Comparison of ENCODE assay signal across 18 cellular contexts in the genomic region with DNA sequence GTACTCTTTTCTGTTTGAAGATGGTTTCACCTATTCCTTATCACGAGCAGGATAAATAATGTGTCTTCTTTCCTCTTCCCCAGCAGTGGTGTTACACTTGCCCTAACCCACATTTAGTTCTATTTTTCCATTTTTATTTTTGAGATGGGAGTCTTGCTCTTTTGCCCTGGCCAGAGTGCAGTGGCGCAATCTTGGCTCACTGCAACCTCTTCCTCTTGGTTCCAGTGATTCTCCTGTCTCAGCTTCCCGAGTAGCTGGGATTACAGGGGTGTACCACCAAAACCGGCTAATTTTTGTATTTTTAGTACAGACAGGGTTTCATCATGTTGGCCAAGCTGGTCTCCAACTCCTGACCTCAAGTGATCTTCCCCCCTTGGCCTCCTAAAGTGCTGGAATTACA.
DNase-seq lines count a peak whose midpoint lies in the region; ATAC-seq, FAIRE-seq and TF ChIP-seq lines count a peak whose summit lies in the region.
"Had no signal": no experiment of that assay in that cellular context is flagged by ENCODE, and none has a peak within 500 bp of the region (broad histone marks: within the 10 kb centered on the region; RNA-seq: fewer than 3 reads in every experiment).

No MANE protein-coding gene starts in this region.

- peaks cover 4% of the 10 kb centered on the region for H3K9me3 Mint-ChIP-seq in activated CD8-positive, alpha-beta T cell treated with anti-CD3 and anti-CD28 coated beads for 36 hours
- no peaks in the 10 kb centered on the region for H3K9me3 Mint-ChIP-seq in activated CD8-positive, alpha-beta T cell treated with anti-CD3 and anti-CD28 coated beads, Interleukin-2, amount 10 ng/mL, durations not matched to agents 7 days and 5 days (ENCODE audit: insufficient read depth)
- H3K9me3 Mint-ChIP-seq in naive thymus-derived CD4-positive, alpha-beta T cell = peaks cover 0 to 1% (median 0%) of the 10 kb centered on the region in 11 donors
- H3K9me3 Mint-ChIP-seq: activated T-helper 1 cell treated with anti-CD3 and anti-CD28 coated beads, Interleukin-12 subunit alpha, Interleukin-12 subunit beta, Interleukin-2, Interleukin-4 antibody, amounts not matched to agents 30 ng/mL and 10 ng/mL and 1 ng/mL, durations not matched to agents 14 hours and 24 hours and 36 hours; dendritic cell treated with granulocyte-macrophage colony-stimulating factor and Interleukin-4, amounts not matched to agents 40 ng/mL and 50 ng/mL, for 4 days had no signal

- H3K9me3 ChIP-seq in esophagus (ENCODE audit: control insufficient read depth in 2 of 2, insufficient read depth in 1 of 2, low read depth in 1 of 2, low read length in 1 of 2) (no peaks in the 10 kb centered on the region), tibial nerve (no peaks in the 10 kb centered on the region)
- no peaks in the 10 kb centered on the region for H3K9me3 ChIP-seq in naive thymus-derived CD4-positive, alpha-beta T cell (ENCODE audit: control insufficient read depth in 2 of 3, low read length in 3 of 3)

- no peak overlapping the region for H3K4me3 Mint-ChIP-seq in activated CD8-positive, alpha-beta T cell treated with anti-CD3 and anti-CD28 coated beads for 36 hours
- no peak overlapping the region for H3K4me3 Mint-ChIP-seq in activated CD8-positive, alpha-beta T cell treated with anti-CD3 and anti-CD28 coated beads, Interleukin-2, amount 10 ng/mL, durations not matched to agents 7 days and 5 days
- peak overlapping the region in 7 of 10 donors; percentile 3 to 67 (median 51) for H3K4me3 Mint-ChIP-seq in naive thymus-derived CD4-positive, alpha-beta T cell
- H3K4me3 Mint-ChIP-seq: activated T-helper 1 cell treated with anti-CD3 and anti-CD28 coated beads, Interleukin-12 subunit alpha, Interleukin-12 subunit beta, Interleukin-2, Interleukin-4 antibody, amounts not matched to agents 30 ng/mL and 10 ng/mL and 1 ng/mL, durations not matched to agents 14 hours and 24 hours and 36 hours; dendritic cell treated with granulocyte-macrophage colony-stimulating factor and Interleukin-4, amounts not matched to agents 40 ng/mL and 50 ng/mL, for 4 days had no signal

- H3K4me1 Mint-ChIP-seq in activated CD8-positive, alpha-beta T cell treated with anti-CD3 and anti-CD28 coated beads for 36 hours (ENCODE audit: low read depth) = peaks cover 85% of the 10 kb centered on the region
- peaks cover 41% of the 10 kb centered on the region for H3K4me1 Mint-ChIP-seq in activated CD8-positive, alpha-beta T cell treated with anti-CD3 and anti-CD28 coated beads, Interleukin-2, amount 10 ng/mL, durations not matched to agents 7 days and 5 days (ENCODE audit: low read depth)
- peaks cover 10 to 99% (median 98%) of the 10 kb centered on the region in 7 donors for H3K4me1 Mint-ChIP-seq in naive thymus-derived CD4-positive, alpha-beta T cell

- no peak for TF ChIP-seq POLR2A in tibial nerve (IDR thresholded peaks at IDR 0.05)

- TF ChIP-seq EP300 in tibial nerve (IDR thresholded peaks at IDR 0.05) = peak in 1 of 2 donors; percentile 48

- no peaks in the 10 kb centered on the region for H3K27me3 ChIP-seq in esophagus (ENCODE audit: control insufficient read depth in 1 of 2, insufficient read depth in 2 of 2, low read length in 2 of 2)
- no peaks in the 10 kb centered on the region for H3K27me3 ChIP-seq in naive thymus-derived CD4-positive, alpha-beta T cell (ENCODE audit: control insufficient read depth in 2 of 2, insufficient read depth in 2 of 2, low read length in 2 of 2)
- no peaks in the 10 kb centered on the region for H3K27me3 ChIP-seq in tibial nerve

- no peak for ATAC-seq in activated CD8-positive, alpha-beta T cell treated with anti-CD3 and anti-CD28 coated beads for 36 hours
- no peak for ATAC-seq in activated CD8-positive, alpha-beta T cell treated with anti-CD3 and anti-CD28 coated beads, Interleukin-2, amount 10 ng/mL, durations not matched to agents 7 days and 5 days
- no peak for ATAC-seq in naive thymus-derived CD4-positive, alpha-beta T cell
- ATAC-seq in HG03520 (IDR thresholded peaks at IDR 0.05; ENCODE audit: unreplicated experiment) (no peak), HG03135 (IDR thresholded peaks at IDR 0.05; ENCODE audit: unreplicated experiment) (no peak)
- ATAC-seq: activated CD4-positive, CD25-positive, alpha-beta regulatory T cell treated with anti-CD3 and anti-CD28 coated beads, Interleukin-2, amount 50 U/mL, for 24 hours had no signal

- 75 to 80% methylated on average over 4 of the region's 4 CpGs for WGBS in esophagus, 2 donors
- whole genome bisulfite sequencing in tibial nerve, 2 donors = 83% methylated on average over 4 of the region's 4 CpGs

- H3K4me3 ChIP-seq in esophagus (ENCODE audit: low read depth in 1 of 2, low read length in 2 of 2) (no peak overlapping the region), tibial nerve (no peak overlapping the region)
- H3K4me3 ChIP-seq in naive thymus-derived CD4-positive, alpha-beta T cell (ENCODE audit: low read length) = no peak overlapping the region

- POLR2A ChIA-PET in activated CD8-positive, alpha-beta T cell treated with anti-CD3 and anti-CD28 coated beads for 36 hours (lab: Charles Lee) = interaction anchor here (1.0 to 1.7 kb wide), 3 partner anchors 9 to 244 kb away, joined by 3 to 5 read pairs (median 3); no protein-coding TSS in a partner anchor
- POLR2A ChIA-PET in activated CD8-positive, alpha-beta T cell treated with anti-CD3 and anti-CD28 coated beads, Interleukin-2, amount 10 ng/mL, durations not matched to agents 7 days and 5 days (lab: Charles Lee) = no interaction called here
- POLR2A ChIA-PET in naive thymus-derived CD4-positive, alpha-beta T cell (lab: Charles Lee) = interaction anchor here (0.6 kb wide), 1 partner anchor 29 kb away, joined by 3 read pairs; no protein-coding TSS in a partner anchor

- no peak for TF ChIP-seq CTCF in activated CD8-positive, alpha-beta T cell treated with anti-CD3 and anti-CD28 coated beads for 36 hours (IDR thresholded peaks at IDR 0.05)
- TF ChIP-seq CTCF in tibial nerve (IDR thresholded peaks at IDR 0.05) = no peak

- H3K27ac Mint-ChIP-seq in activated CD8-positive, alpha-beta T cell treated with anti-CD3 and anti-CD28 coated beads for 36 hours = peak overlapping the region; percentile 83
- no peak overlapping the region for H3K27ac Mint-ChIP-seq in activated CD8-positive, alpha-beta T cell treated with anti-CD3 and anti-CD28 coated beads, Interleukin-2, amount 10 ng/mL, durations not matched to agents 7 days and 5 days
- peak overlapping the region in 8 of 9 donors; percentile 21 to 84 (median 79) for H3K27ac Mint-ChIP-seq in naive thymus-derived CD4-positive, alpha-beta T cell
- H3K27ac Mint-ChIP-seq: activated T-helper 1 cell treated with anti-CD3 and anti-CD28 coated beads, Interleukin-12 subunit alpha, Interleukin-12 subunit beta, Interleukin-2, Interleukin-4 antibody, amounts not matched to agents 30 ng/mL and 10 ng/mL and 1 ng/mL, durations not matched to agents 14 hours and 24 hours and 36 hours; dendritic cell treated with granulocyte-macrophage colony-stimulating factor and Interleukin-4, amounts not matched to agents 40 ng/mL and 50 ng/mL, for 4 days had no signal

- peaks cover 37% of the 10 kb centered on the region for H3K36me3 Mint-ChIP-seq in activated CD8-positive, alpha-beta T cell treated with anti-CD3 and anti-CD28 coated beads for 36 hours (ENCODE audit: low read depth)
- H3K36me3 Mint-ChIP-seq in activated CD8-positive, alpha-beta T cell treated with anti-CD3 and anti-CD28 coated beads, Interleukin-2, amount 10 ng/mL, durations not matched to agents 7 days and 5 days (ENCODE audit: low read depth) = peaks cover 2% of the 10 kb centered on the region
- H3K36me3 Mint-ChIP-seq in naive thymus-derived CD4-positive, alpha-beta T cell = peaks cover 0 to 32% (median 4%) of the 10 kb centered on the region in 5 donors

- FAIRE-seq in GM19239 (lab: Jason Lieb, UNC) = no peak
- FAIRE-seq: A204.1, H1 had no signal

- CTCF ChIA-PET in activated CD8-positive, alpha-beta T cell treated with anti-CD3 and anti-CD28 coated beads for 36 hours (lab: Charles Lee) = interaction anchor here (1.7 to 3.5 kb wide), 2 partner anchors 14 to 22 kb away, joined by 4 to 14 read pairs; no protein-coding TSS in a partner anchor
- CTCF ChIA-PET in activated CD8-positive, alpha-beta T cell treated with anti-CD3 and anti-CD28 coated beads, Interleukin-2, amount 10 ng/mL, durations not matched to agents 7 days and 5 days (lab: Charles Lee) = no interaction called here
- CTCF ChIA-PET in naive thymus-derived CD4-positive, alpha-beta T cell (lab: Charles Lee) = no interaction called here

- H3K27me3 Mint-ChIP-seq in activated CD8-positive, alpha-beta T cell treated with anti-CD3 and anti-CD28 coated beads for 36 hours = no peaks in the 10 kb centered on the region
- H3K27me3 Mint-ChIP-seq in activated CD8-positive, alpha-beta T cell treated with anti-CD3 and anti-CD28 coated beads, Interleukin-2, amount 10 ng/mL, durations not matched to agents 7 days and 5 days (ENCODE audit: low read depth) = no peaks in the 10 kb centered on the region
- H3K27me3 Mint-ChIP-seq in naive thymus-derived CD4-positive, alpha-beta T cell = peaks cover 0 to under 1% (median 0%) of the 10 kb centered on the region in 5 donors
- H3K27me3 Mint-ChIP-seq: dendritic cell treated with granulocyte-macrophage colony-stimulating factor and Interleukin-4, amounts not matched to agents 40 ng/mL and 50 ng/mL, for 4 days had no signal

- no peak for DNase-seq in activated CD8-positive, alpha-beta T cell treated with anti-CD3 and anti-CD28 coated beads for 36 hours
- DNase-seq in activated CD8-positive, alpha-beta T cell treated with anti-CD3 and anti-CD28 coated beads, Interleukin-2, amount 10 ng/mL, durations not matched to agents 7 days and 5 days = no peak
- no peak for DNase-seq in naive thymus-derived CD4-positive, alpha-beta T cell
- DNase-seq in tibial nerve (ENCODE audit: low spot score in 2 of 2) (peak in 1 of 2 donors; percentile 50), GM19239 (ENCODE audit: insufficient read length, low spot score) (no peak)
- DNase-seq: DMS153; NCI-H1694; nucleus accumbens; stimulated activated CD4-positive, alpha-beta T cell treated with anti-CD3 and anti-CD28 coated beads, Interleukin-1b, Interleukin-23, amount 100 ng/mL, for 48 hours; stimulated activated naive CD4-positive, alpha-beta T cell treated with Interleukin-2 at 50 U/mL for 16 hours had no signal

- H3K36me3 ChIP-seq in esophagus (ENCODE audit: control insufficient read depth in 2 of 2, insufficient read depth in 2 of 2, low read length in 1 of 2) (no peaks in the 10 kb centered on the region), tibial nerve (no peaks in the 10 kb centered on the region)
- peaks cover 0 to 4% (median 0%) of the 10 kb centered on the region in 3 experiments for H3K36me3 ChIP-seq in naive thymus-derived CD4-positive, alpha-beta T cell (ENCODE audit: control insufficient read depth in 2 of 3, insufficient read depth in 3 of 3, low read length in 3 of 3)

- H3K4me1 ChIP-seq in esophagus (ENCODE audit: control insufficient read depth in 2 of 2, insufficient read depth in 2 of 2, low read length in 1 of 2) = no peaks in the 10 kb centered on the region
- H3K4me1 ChIP-seq in naive thymus-derived CD4-positive, alpha-beta T cell (ENCODE audit: control insufficient read depth in 2 of 2, insufficient read depth in 2 of 2, low read length in 2 of 2) = peaks cover 0 to 38% of the 10 kb centered on the region in 2 donors
- H3K4me1 ChIP-seq in tibial nerve = peaks cover 0 to 37% (median 17%) of the 10 kb centered on the region in 4 donors

- H3K27ac ChIP-seq in esophagus (ENCODE audit: low read depth in 2 of 2, low read length in 1 of 2) = peak overlapping the region; percentile 11 to 59
- H3K27ac ChIP-seq in naive thymus-derived CD4-positive, alpha-beta T cell (ENCODE audit: low read depth, low read length) = no peak overlapping the region
- peak overlapping the region; percentile 69 to 89 (median 85) for H3K27ac ChIP-seq in tibial nerve

- intact Hi-C loops in activated CD8-positive, alpha-beta T cell treated with anti-CD3 and anti-CD28 coated beads for 36 hours (cut with micrococcal nuclease) = no loop called here
- intact Hi-C loops in naive thymus-derived CD4-positive, alpha-beta T cell (cut with micrococcal nuclease) = no loop called here

Comparison
In these comparisons a context has a peak if more than half of its experiments do, and no peak if none do; other contexts are left out.
1. H3K4me3 Mint-ChIP-seq: peak in naive thymus-derived CD4-positive, alpha-beta T cell (7 of 10); none in activated CD8-positive, alpha-beta T cell treated with anti-CD3 and anti-CD28 coated beads for 36 hours (single experiment) and activated CD8-positive, alpha-beta T cell treated with anti-CD3 and anti-CD28 coated beads, Interleukin-2, amount 10 ng/mL, durations not matched to agents 7 days and 5 days (single experiment).